8 cellular contexts compared by ENCODE assay signal in genomic region chr1:200409203-200409760, GRCh38.
A peak's percentile ranks its signal among the peaks of the same experiment; 100 is the strongest.
DNase-seq lines count a peak whose midpoint lies in the region; TF ChIP-seq lines count a peak whose summit lies in the region.

No MANE protein-coding gene starts in this region.

- H3K4me3 ChIP-seq in GM12875 (ENCODE audit: low read depth, low read length), result peak overlapping the region; percentile 95
- H3K4me3 ChIP-seq in HFF-Myc (replicated peaks; ENCODE audit: low read depth, low read length), result peak overlapping the region; percentile 83
- H3K4me3 ChIP-seq in astrocyte of the cerebellum (ENCODE audit: low read depth, low read length), result peak overlapping the region; percentile 81

- TF ChIP-seq CTCF in GM12875 (IDR thresholded peaks at IDR 0.05; ENCODE audit: borderline replicate concordance, insufficient read depth, low read depth, low read length), result 0 out of 2 replicates have a peak, but pooled peaks have one; percentile 10
- TF ChIP-seq CTCF in HFF-Myc (IDR thresholded peaks at IDR 0.05; ENCODE audit: low read depth, low read length, missing control alignments), result no peak
- no peak for TF ChIP-seq CTCF in astrocyte of the cerebellum (IDR thresholded peaks at IDR 0.05; ENCODE audit: low read depth, low read length, missing control alignments)

- in situ Hi-C loops in astrocyte of the cerebellum (cut with HindIII; ENCODE audit: low sequenced_read_pairs), result no loop called here

- DNase-seq in HFF-Myc (ENCODE audit: extremely low read depth, low read depth) (no peak), RKO (ENCODE audit: low spot score) (peak; percentile 38), astrocyte of the cerebellum (ENCODE audit: low read depth) (no peak), iPS-NIHi7 (ENCODE audit: extremely low spot score) (peak; percentile 30), DMS114 treated with DMSO at 0.1 percent for 48 hours (lab: John Stamatoyannopoulos, UW; ENCODE audit: unreplicated experiment) (no peak), globus pallidus (ENCODE audit: low spot score) (no peak)
- peak; percentile 7 for DNase-seq in stimulated activated CD4-positive, alpha-beta T cell treated with anti-CD3 and anti-CD28 coated beads, Interleukin-15, amount 100 ng/mL, for 48 hours (ENCODE audit: low read depth in 2 of 2)

Comparison
In these comparisons a context has a peak if more than half of its experiments do, and no peak if none do; other contexts are left out.
1. DNase-seq: peak in RKO (single experiment), iPS-NIHi7 (single experiment) and stimulated activated CD4-positive, alpha-beta T cell treated with anti-CD3 and anti-CD28 coated beads, Interleukin-15, amount 100 ng/mL, for 48 hours (2 of 2); none in HFF-Myc (single experiment), astrocyte of the cerebellum (single experiment), DMS114 treated with DMSO at 0.1 percent for 48 hours (single experiment) and globus pallidus (single experiment).
2. Peak in every context shown above with its lines, with median percentiles within 50 percentile points of each other: H3K4me3 ChIP-seq.